In genomic region chr9:33044162-33044673, GRCh38 we compare ENCODE assay signal across 8 cellular contexts. TPM values are rescaled to one million over a fixed set of nuclear protein-coding genes. Genes with fewer than 3 reads are reported as not detected.
DNase-seq lines count a peak whose midpoint lies in the region; ATAC-seq and TF ChIP-seq lines count a peak whose summit lies in the region.

No MANE protein-coding gene starts in this region.

- peak overlapping the region; percentile 48 for H3K27ac Mint-ChIP-seq in activated naive CD8-positive, alpha-beta T cell treated with anti-CD3 and anti-CD28 coated beads for 36 hours

- H3K79me2 ChIP-seq in DND-41 (ENCODE audit: insufficient read depth, low read length): no peaks in the 10 kb centered on the region

- no peaks in the 10 kb centered on the region for H3K27me3 Mint-ChIP-seq in activated naive CD8-positive, alpha-beta T cell treated with anti-CD3 and anti-CD28 coated beads for 36 hours

- peak overlapping the region; percentile 43 for H3K9ac ChIP-seq in DND-41 (ENCODE audit: low read depth, low read length)

- H2AFZ ChIP-seq in DND-41 (ENCODE audit: low read depth, low read length): peak overlapping the region; percentile 55

- TF ChIP-seq CTCF in DND-41 (IDR thresholded peaks at IDR 0.05; ENCODE audit: borderline replicate concordance, extremely low read depth, low read length, poor library complexity, severe bottlenecking): no peak
- no peak for TF ChIP-seq CTCF in thoracic aorta (IDR thresholded peaks at IDR 0.05)

- peaks cover 16% of the 10 kb centered on the region for H3K36me3 Mint-ChIP-seq in activated naive CD8-positive, alpha-beta T cell treated with anti-CD3 and anti-CD28 coated beads for 36 hours

- DNase-seq in DND-41 (peak; percentile 45), MG63 (peak; percentile 61), SK-MEL-5 (ENCODE audit: low read depth, low spot score) (peak; percentile 81), glomerular visceral epithelial cell (ENCODE audit: extremely low spot score) (peak; percentile 79), nucleus accumbens (lab: John Stamatoyannopoulos, UW) (peak in 54 of 56 donors; percentile 17 to 85 (median 62)), thoracic aorta (ENCODE audit: low spot score) (peak; percentile 78)
- DNase-seq in activated naive CD8-positive, alpha-beta T cell treated with anti-CD3 and anti-CD28 coated beads for 36 hours: peak; percentile 75

- ATAC-seq in DND-41 (ENCODE audit: insufficient read depth, low read depth): peak; percentile 70
- peak; percentile 71 for ATAC-seq in GM21737 (IDR thresholded peaks at IDR 0.05; ENCODE audit: unreplicated experiment)
- ATAC-seq in thoracic aorta (ENCODE audit: insufficient number of reproducible peaks, low FRiP score, low read depth): peak; percentile 86

- in situ Hi-C loops in SK-MEL-5 (cut with HindIII; ENCODE audit: low pct_unique_long_range_greater_than_20kb, low sequenced_read_pairs): no loop called here

- H3K27me3 ChIP-seq in DND-41 (ENCODE audit: insufficient read depth, low read length, poor library complexity) (no peaks in the 10 kb centered on the region), MG63 (no peaks in the 10 kb centered on the region), thoracic aorta (replicated peaks; ENCODE audit: insufficient read depth) (no peaks in the 10 kb centered on the region)

- peak overlapping the region; percentile 79 for H3K4me3 Mint-ChIP-seq in activated naive CD8-positive, alpha-beta T cell treated with anti-CD3 and anti-CD28 coated beads for 36 hours

- H3K9me3 Mint-ChIP-seq in activated naive CD8-positive, alpha-beta T cell treated with anti-CD3 and anti-CD28 coated beads for 36 hours: no peaks in the 10 kb centered on the region

- peak overlapping the region in 1 of 2 experiments; percentile 52; a peak in 2 of 4 replicates for H3K4me3 ChIP-seq in DND-41 (ENCODE audit: low read depth in 1 of 2, low read length in 2 of 2)
- peak overlapping the region; percentile 40 for H3K4me3 ChIP-seq in MG63
- H3K4me3 ChIP-seq in thoracic aorta: peak overlapping the region; percentile 74

- H3K36me3 ChIP-seq in DND-41 (ENCODE audit: insufficient read depth, low read length) (peaks cover 43% of the 10 kb centered on the region; the same call in 1 of the 2 replicates), MG63 (peaks cover 27% of the 10 kb centered on the region), thoracic aorta (peaks cover 9% of the 10 kb centered on the region)

- no peaks in the 10 kb centered on the region for H3K9me3 ChIP-seq in DND-41 (ENCODE audit: insufficient read depth, low read length, severe bottlenecking)
- H3K9me3 ChIP-seq in MG63: no peaks in the 10 kb centered on the region
- H3K9me3 ChIP-seq in thoracic aorta: no peaks in the 10 kb centered on the region

- H3K4me2 ChIP-seq in DND-41 (ENCODE audit: insufficient read depth, low read length): peak overlapping the region; percentile 57

- H3K4me1 ChIP-seq in DND-41 (ENCODE audit: insufficient read depth, low read length) (peaks cover 4% of the 10 kb centered on the region; the same call in 1 of the 2 replicates), thoracic aorta (ENCODE audit: control insufficient read depth in 1 of 2, low read depth in 2 of 2) (peaks cover 0 to 6% of the 10 kb centered on the region in 2 donors)

- H3K27ac ChIP-seq in DND-41 (ENCODE audit: low read length): no peak overlapping the region
- H3K27ac ChIP-seq in thoracic aorta: peak overlapping the region; percentile 88 to 93

- H3K4me1 Mint-ChIP-seq in activated naive CD8-positive, alpha-beta T cell treated with anti-CD3 and anti-CD28 coated beads for 36 hours: peaks cover 13% of the 10 kb centered on the region

- H4K20me1 ChIP-seq in DND-41 (ENCODE audit: insufficient read depth, low read length): 0 out of 2 replicates have a peak, but pooled peaks cover 4% of the 10 kb centered on the region

RNA-seq across cellular contexts. Expression of gene DNAJA1, which starts 19.1 kb away (rescaled TPM):
- total RNA-seq in MG63 (2014; rRNA removed; shearing (Covaris generic); ENCODE audit: low replicate concordance): 152 and 177 TPM in 2 replicates
- 138 and 152 TPM in 2 replicates for total RNA-seq in SK-MEL-5 (2014; rRNA removed; shearing (Covaris generic))
- polyA plus RNA-seq in SK-MEL-5 (2015; cell fraction: cytosol; rRNA removed): 163 and 176 TPM in 2 replicates
- polyA plus RNA-seq in SK-MEL-5 (2015; cell fraction: nucleus; rRNA removed): 59.2 and 62.9 TPM in 2 replicates
- total RNA-seq in activated naive CD8-positive, alpha-beta T cell treated with anti-CD3 and anti-CD28 coated beads for 36 hours: 100 to 1,000 TPM; 222 to 223 TPM
- 100 to 1,000 TPM in 1 of 2 donors, 10 to 100 TPM in 1; 60.5 to 112 TPM for total RNA-seq in thoracic aorta

RNA-seq across cellular contexts. Expression of gene SMU1, which starts 32.3 kb away (rescaled TPM):
- total RNA-seq in MG63 (2014; rRNA removed; shearing (Covaris generic); ENCODE audit: low replicate concordance): 26.6 and 27.1 TPM in 2 replicates
- total RNA-seq in SK-MEL-5 (2014; rRNA removed; shearing (Covaris generic)): 24.3 and 27.7 TPM in 2 replicates
- 11.8 and 14.0 TPM in 2 replicates for polyA plus RNA-seq in SK-MEL-5 (2015; cell fraction: cytosol; rRNA removed)
- 7.9 and 8.2 TPM in 2 replicates for polyA plus RNA-seq in SK-MEL-5 (2015; cell fraction: nucleus; rRNA removed)
- total RNA-seq in activated naive CD8-positive, alpha-beta T cell treated with anti-CD3 and anti-CD28 coated beads for 36 hours: 10 to 100 TPM; 27.0 to 28.9 TPM
- 10 to 100 TPM; 14.9 to 19.0 TPM for total RNA-seq in thoracic aorta

RNA-seq across cellular contexts. Expression of gene APTX, which starts 42.8 kb away (rescaled TPM):
- total RNA-seq in MG63 (2014; rRNA removed; shearing (Covaris generic); ENCODE audit: low replicate concordance): 17.1 and 36.8 TPM in 2 replicates
- 38.2 and 39.0 TPM in 2 replicates for total RNA-seq in SK-MEL-5 (2014; rRNA removed; shearing (Covaris generic))
- polyA plus RNA-seq in SK-MEL-5 (2015; cell fraction: cytosol; rRNA removed): 33.7 TPM in 2 replicates
- 52.4 and 55.5 TPM in 2 replicates for polyA plus RNA-seq in SK-MEL-5 (2015; cell fraction: nucleus; rRNA removed)
- 10 to 100 TPM; 55.4 to 59.1 TPM for total RNA-seq in activated naive CD8-positive, alpha-beta T cell treated with anti-CD3 and anti-CD28 coated beads for 36 hours
- total RNA-seq in thoracic aorta: 10 to 100 TPM; 27.9 to 28.4 TPM
